Comparison of ENCODE assay signal across 27 cellular contexts in the genomic region with DNA sequence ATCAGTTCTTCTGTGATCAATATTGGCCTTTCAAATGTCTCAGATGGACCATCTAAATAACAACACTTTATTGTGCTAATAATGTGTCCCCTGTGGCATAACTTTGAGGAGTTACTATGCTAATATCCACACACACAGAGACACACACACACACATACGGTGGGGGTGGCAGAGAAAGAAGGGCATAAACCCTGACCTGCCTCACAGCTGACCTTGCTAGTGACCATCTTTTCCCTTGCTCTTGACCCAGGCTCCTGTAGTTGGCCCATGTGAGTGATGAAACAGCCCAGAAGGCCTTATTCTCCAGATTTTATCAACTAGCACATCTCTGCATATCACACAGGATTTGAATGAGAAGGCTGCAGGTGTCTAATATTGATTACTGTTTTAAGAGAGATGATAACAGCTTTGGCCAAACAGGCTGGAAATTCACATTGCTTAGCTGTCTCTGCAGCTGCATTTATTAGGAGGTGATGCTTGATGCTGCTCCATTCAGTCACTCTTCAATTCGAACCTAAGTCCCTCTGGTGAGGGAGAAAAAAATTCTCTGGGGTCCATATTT.
"Had no signal": no experiment of that assay in that cellular context is flagged by ENCODE, and none has a peak within 500 bp of the region (broad histone marks: within the 10 kb centered on the region; RNA-seq: fewer than 3 reads in every experiment).

No MANE protein-coding gene starts in this region.

- ATAC-seq: effector memory CD8-positive, alpha-beta T cell; esophagus mucosa; gastrocnemius medialis; heart right ventricle; left colon; left lung; left ventricle myocardium superior; lower lobe of right lung; mucosa of descending colon had no signal

- H3K27me3 ChIP-seq: colonic mucosa, esophagus squamous epithelium, gastrocnemius medialis, left lung had no signal

- H3K4me3 ChIP-seq: colonic mucosa, esophagus squamous epithelium, gastrocnemius medialis, heart right ventricle, left lung, lower lobe of right lung, mucosa of descending colon had no signal

- H3K36me3 ChIP-seq: colonic mucosa, esophagus squamous epithelium, gastrocnemius medialis, heart right ventricle, left lung, lower lobe of right lung had no signal

- H3K9me3 ChIP-seq: colonic mucosa, esophagus squamous epithelium, gastrocnemius medialis, heart right ventricle, left lung, lower lobe of right lung, mucosa of descending colon had no signal

- H3K4me1 ChIP-seq: colonic mucosa, esophagus squamous epithelium, gastrocnemius medialis, heart right ventricle, left lung, lower lobe of right lung had no signal

- DNase-seq: colonic mucosa; cortex of kidney; effector CD8-positive, alpha-beta T cell; effector memory CD8-positive, alpha-beta T cell; endodermal cell; erythroblast; esophagus squamous epithelium; foreskin fibroblast; foreskin melanocyte; gastrocnemius medialis; glutamatergic neuron; head of caudate nucleus; heart right ventricle; hippocampal formation; immature natural killer cell; islet precursor cell; kidney; kidney glomerular epithelial cell; left colon; left lung; left ventricle myocardium superior; lower lobe of right lung; mesenchymal stem cell; mucosa of descending colon had no signal

- H3K27ac ChIP-seq: colonic mucosa, epithelial cell of prostate, esophagus squamous epithelium, gastrocnemius medialis, heart right ventricle, left lung, lower lobe of right lung had no signal

- FAIRE-seq: endometrium, kidney had no signal
